Comparison of ENCODE assay signal across 8 cellular contexts in genomic region chr1:199243423-199244061, GRCh38.
DNase-seq lines count a peak whose midpoint lies in the region; ATAC-seq and TF ChIP-seq lines count a peak whose summit lies in the region.

No MANE protein-coding gene starts in this region.

- no peaks in the 10 kb centered on the region for H3K9me3 ChIP-seq in prostate gland

- DNase-seq in GM04504 (ENCODE audit: low read depth) (peak; percentile 10), HS-5 (ENCODE audit: low read depth) (peak; percentile 14), SKM-1 treated with dmso at 0.1 percent for 144 hours (lab: John Stamatoyannopoulos, UW; ENCODE audit: unreplicated experiment) (peak; percentile 20), iPS DF 19.7 (ENCODE audit: low read depth, low spot score) (peak; percentile 25), prostate gland (ENCODE audit: low spot score) (no peak)
- DNase-seq in activated naive CD8-positive, alpha-beta T cell treated with anti-CD3 and anti-CD28 coated beads, Interleukin-2, amount 50 U/mL, for 24 hours = peak; percentile 78
- DNase-seq in stimulated activated CD4-positive, alpha-beta T cell treated with anti-CD3 and anti-CD28 coated beads, Interleukin-4, amount 100 ng/mL, for 24 hours = peak; percentile 78

- ATAC-seq in GM21526 (IDR thresholded peaks at IDR 0.05; ENCODE audit: low FRiP score, unreplicated experiment) = peak; percentile 100
- peak; percentile 98 for ATAC-seq in activated naive CD8-positive, alpha-beta T cell treated with anti-CD3 and anti-CD28 coated beads, Interleukin-2, amount 50 U/mL, for 24 hours

- H3K36me3 ChIP-seq in prostate gland = no peaks in the 10 kb centered on the region

- no peaks in the 10 kb centered on the region for H3K4me1 ChIP-seq in prostate gland (replicated peaks)

- H3K27me3 ChIP-seq in prostate gland (replicated peaks; ENCODE audit: insufficient read depth) = no peaks in the 10 kb centered on the region

- TF ChIP-seq CTCF in prostate gland (IDR thresholded peaks at IDR 0.05) = no peak

- no peak for TF ChIP-seq POLR2A in prostate gland (IDR thresholded peaks at IDR 0.05)

- H3K4me3 Mint-ChIP-seq in activated naive CD8-positive, alpha-beta T cell treated with anti-CD3 and anti-CD28 coated beads, Interleukin-2, amount 50 U/mL, for 24 hours = no peak overlapping the region

- H3K9me3 Mint-ChIP-seq in activated naive CD8-positive, alpha-beta T cell treated with anti-CD3 and anti-CD28 coated beads, Interleukin-2, amount 50 U/mL, for 24 hours = no peaks in the 10 kb centered on the region

- H3K27ac ChIP-seq in prostate gland = no peak overlapping the region

- H3K36me3 Mint-ChIP-seq in activated naive CD8-positive, alpha-beta T cell treated with anti-CD3 and anti-CD28 coated beads, Interleukin-2, amount 50 U/mL, for 24 hours (ENCODE audit: low read depth) = no peaks in the 10 kb centered on the region

- H3K4me1 Mint-ChIP-seq in activated naive CD8-positive, alpha-beta T cell treated with anti-CD3 and anti-CD28 coated beads, Interleukin-2, amount 50 U/mL, for 24 hours = peaks cover 13% of the 10 kb centered on the region

- no peak overlapping the region for H3K27ac Mint-ChIP-seq in activated naive CD8-positive, alpha-beta T cell treated with anti-CD3 and anti-CD28 coated beads, Interleukin-2, amount 50 U/mL, for 24 hours

- intact Hi-C loops in prostate gland (cut with DNase I) = no loop called here

- WGBS in prostate gland = 88% methylated on average over 11 of the region's 11 CpGs

- H3K4me3 ChIP-seq in prostate gland = no peak overlapping the region

- peaks cover 10% of the 10 kb centered on the region for H3K27me3 Mint-ChIP-seq in activated naive CD8-positive, alpha-beta T cell treated with anti-CD3 and anti-CD28 coated beads, Interleukin-2, amount 50 U/mL, for 24 hours
